ENCODE assay signal across 1 cellular context in genomic region chr3:69005071-69005816, GRCh38.
TF ChIP-seq lines count a peak whose summit lies in the region.

No MANE protein-coding gene starts in this region.

TF ChIP-seq in GM23338, 12 proteins besides CTCF, POLR2A, EP300 and RAD21 (continued from another document):
- TF ChIP-seq, protein P1, sequence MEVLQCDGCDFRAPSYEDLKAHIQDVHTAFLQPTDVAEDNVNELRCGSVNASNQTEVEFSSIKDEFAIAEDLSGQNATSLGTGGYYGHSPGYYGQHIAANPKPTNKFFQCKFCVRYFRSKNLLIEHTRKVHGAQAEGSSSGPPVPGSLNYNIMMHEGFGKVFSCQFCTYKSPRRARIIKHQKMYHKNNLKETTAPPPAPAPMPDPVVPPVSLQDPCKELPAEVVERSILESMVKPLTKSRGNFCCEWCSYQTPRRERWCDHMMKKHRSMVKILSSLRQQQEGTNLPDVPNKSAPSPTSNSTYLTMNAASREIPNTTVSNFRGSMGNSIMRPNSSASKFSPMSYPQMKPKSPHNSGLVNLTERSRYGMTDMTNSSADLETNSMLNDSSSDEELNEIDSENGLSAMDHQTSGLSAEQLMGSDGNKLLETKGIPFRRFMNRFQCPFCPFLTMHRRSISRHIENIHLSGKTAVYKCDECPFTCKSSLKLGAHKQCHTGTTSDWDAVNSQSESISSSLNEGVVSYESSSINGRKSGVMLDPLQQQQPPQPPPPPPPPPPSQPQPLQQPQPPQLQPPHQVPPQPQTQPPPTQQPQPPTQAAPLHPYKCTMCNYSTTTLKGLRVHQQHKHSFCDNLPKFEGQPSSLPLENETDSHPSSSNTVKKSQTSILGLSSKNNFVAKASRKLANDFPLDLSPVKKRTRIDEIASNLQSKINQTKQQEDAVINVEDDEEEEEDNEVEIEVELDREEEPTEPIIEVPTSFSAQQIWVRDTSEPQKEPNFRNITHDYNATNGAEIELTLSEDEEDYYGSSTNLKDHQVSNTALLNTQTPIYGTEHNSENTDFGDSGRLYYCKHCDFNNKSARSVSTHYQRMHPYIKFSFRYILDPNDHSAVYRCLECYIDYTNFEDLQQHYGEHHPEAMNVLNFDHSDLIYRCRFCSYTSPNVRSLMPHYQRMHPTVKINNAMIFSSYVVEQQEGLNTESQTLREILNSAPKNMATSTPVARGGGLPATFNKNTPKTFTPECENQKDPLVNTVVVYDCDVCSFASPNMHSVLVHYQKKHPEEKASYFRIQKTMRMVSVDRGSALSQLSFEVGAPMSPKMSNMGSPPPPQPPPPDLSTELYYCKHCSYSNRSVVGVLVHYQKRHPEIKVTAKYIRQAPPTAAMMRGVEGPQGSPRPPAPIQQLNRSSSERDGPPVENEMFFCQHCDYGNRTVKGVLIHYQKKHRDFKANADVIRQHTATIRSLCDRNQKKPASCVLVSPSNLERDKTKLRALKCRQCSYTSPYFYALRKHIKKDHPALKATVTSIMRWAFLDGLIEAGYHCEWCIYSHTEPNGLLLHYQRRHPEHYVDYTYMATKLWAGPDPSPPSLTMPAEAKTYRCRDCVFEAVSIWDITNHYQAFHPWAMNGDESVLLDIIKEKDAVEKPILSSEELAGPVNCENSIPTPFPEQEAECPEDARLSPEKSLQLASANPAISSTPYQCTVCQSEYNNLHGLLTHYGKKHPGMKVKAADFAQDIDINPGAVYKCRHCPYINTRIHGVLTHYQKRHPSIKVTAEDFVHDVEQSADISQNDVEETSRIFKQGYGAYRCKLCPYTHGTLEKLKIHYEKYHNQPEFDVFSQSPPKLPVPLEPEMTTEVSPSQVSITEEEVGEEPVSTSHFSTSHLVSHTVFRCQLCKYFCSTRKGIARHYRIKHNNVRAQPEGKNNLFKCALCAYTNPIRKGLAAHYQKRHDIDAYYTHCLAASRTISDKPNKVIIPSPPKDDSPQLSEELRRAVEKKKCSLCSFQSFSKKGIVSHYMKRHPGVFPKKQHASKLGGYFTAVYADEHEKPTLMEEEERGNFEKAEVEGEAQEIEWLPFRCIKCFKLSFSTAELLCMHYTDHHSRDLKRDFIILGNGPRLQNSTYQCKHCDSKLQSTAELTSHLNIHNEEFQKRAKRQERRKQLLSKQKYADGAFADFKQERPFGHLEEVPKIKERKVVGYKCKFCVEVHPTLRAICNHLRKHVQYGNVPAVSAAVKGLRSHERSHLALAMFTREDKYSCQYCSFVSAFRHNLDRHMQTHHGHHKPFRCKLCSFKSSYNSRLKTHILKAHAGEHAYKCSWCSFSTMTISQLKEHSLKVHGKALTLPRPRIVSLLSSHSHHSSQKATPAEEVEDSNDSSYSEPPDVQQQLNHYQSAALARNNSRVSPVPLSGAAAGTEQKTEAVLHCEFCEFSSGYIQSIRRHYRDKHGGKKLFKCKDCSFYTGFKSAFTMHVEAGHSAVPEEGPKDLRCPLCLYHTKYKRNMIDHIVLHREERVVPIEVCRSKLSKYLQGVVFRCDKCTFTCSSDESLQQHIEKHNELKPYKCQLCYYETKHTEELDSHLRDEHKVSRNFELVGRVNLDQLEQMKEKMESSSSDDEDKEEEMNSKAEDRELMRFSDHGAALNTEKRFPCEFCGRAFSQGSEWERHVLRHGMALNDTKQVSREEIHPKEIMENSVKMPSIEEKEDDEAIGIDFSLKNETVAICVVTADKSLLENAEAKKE (CRISPR knock-in tag; IDR thresholded peaks at IDR 0.05): no peak
- no peak for TF ChIP-seq EZH2 (IDR thresholded peaks at IDR 0.05; ENCODE audit: low read depth, unreplicated experiment)
- TF ChIP-seq, protein P2, sequence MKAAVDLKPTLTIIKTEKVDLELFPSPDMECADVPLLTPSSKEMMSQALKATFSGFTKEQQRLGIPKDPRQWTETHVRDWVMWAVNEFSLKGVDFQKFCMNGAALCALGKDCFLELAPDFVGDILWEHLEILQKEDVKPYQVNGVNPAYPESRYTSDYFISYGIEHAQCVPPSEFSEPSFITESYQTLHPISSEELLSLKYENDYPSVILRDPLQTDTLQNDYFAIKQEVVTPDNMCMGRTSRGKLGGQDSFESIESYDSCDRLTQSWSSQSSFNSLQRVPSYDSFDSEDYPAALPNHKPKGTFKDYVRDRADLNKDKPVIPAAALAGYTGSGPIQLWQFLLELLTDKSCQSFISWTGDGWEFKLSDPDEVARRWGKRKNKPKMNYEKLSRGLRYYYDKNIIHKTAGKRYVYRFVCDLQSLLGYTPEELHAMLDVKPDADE (IDR thresholded peaks at IDR 0.05): no peak
- TF ChIP-seq EZH2phosphoT487 (IDR thresholded peaks at IDR 0.05; ENCODE audit: unreplicated experiment): no peak
- TF ChIP-seq NANOG (IDR thresholded peaks at IDR 0.05; ENCODE audit: borderline replicate concordance): no peak
- TF ChIP-seq POLR2AphosphoS5 (IDR thresholded peaks at IDR 0.05; ENCODE audit: low read depth): no peak
- no peak for TF ChIP-seq STAT1 (IDR thresholded peaks at IDR 0.05; ENCODE audit: unreplicated experiment)
- no peak for TF ChIP-seq JUNB (IDR thresholded peaks at IDR 0.05; ENCODE audit: unreplicated experiment)
- TF ChIP-seq, protein P3, sequence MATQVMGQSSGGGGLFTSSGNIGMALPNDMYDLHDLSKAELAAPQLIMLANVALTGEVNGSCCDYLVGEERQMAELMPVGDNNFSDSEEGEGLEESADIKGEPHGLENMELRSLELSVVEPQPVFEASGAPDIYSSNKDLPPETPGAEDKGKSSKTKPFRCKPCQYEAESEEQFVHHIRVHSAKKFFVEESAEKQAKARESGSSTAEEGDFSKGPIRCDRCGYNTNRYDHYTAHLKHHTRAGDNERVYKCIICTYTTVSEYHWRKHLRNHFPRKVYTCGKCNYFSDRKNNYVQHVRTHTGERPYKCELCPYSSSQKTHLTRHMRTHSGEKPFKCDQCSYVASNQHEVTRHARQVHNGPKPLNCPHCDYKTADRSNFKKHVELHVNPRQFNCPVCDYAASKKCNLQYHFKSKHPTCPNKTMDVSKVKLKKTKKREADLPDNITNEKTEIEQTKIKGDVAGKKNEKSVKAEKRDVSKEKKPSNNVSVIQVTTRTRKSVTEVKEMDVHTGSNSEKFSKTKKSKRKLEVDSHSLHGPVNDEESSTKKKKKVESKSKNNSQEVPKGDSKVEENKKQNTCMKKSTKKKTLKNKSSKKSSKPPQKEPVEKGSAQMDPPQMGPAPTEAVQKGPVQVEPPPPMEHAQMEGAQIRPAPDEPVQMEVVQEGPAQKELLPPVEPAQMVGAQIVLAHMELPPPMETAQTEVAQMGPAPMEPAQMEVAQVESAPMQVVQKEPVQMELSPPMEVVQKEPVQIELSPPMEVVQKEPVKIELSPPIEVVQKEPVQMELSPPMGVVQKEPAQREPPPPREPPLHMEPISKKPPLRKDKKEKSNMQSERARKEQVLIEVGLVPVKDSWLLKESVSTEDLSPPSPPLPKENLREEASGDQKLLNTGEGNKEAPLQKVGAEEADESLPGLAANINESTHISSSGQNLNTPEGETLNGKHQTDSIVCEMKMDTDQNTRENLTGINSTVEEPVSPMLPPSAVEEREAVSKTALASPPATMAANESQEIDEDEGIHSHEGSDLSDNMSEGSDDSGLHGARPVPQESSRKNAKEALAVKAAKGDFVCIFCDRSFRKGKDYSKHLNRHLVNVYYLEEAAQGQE (IDR thresholded peaks at IDR 0.05; ENCODE audit: unreplicated experiment): no peak
